16 cellular contexts compared by ENCODE assay signal in the genomic region with DNA sequence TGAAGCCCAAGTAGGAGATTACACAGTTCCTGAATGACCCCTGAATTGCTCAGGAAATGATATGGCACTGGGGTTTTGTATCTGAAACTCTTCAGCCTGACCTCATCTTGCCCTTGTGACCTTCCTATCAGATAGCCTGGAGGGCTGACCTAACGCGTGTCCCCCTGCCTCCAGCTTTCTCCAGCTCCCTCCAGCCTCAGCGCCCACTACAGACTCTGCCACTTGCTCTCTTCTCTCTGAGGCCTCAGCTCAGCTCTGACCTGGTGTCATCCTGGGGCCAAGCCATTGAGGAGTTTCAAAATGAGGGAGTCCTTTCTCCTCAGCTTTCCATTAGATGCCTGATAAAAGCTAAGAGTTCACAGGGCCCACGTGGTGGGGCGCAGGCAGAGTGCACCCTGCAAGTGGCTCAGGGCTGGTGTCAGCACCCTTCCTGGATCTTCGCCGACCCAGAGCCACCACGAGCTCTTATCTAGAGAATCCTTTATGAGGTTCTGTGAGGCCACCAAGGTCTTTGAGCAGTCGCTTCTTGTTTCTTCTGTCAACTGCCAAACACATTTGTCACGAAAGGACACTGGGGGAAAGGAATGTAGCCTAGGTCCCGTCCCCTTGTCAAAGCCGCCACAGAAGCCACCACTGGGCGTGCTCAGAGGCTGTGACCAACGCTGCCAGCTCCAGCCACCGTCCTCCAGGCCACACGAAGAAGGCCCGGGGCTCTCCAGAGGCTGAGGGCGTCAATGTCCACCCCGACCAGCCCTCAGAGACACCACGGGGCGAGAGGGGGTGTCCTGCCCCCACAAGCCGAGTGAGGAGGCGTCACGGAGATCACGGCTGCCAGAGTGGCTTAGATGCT.
DNase-seq lines count a peak whose midpoint lies in the region; ATAC-seq and TF ChIP-seq lines count a peak whose summit lies in the region.
"Had no signal": no experiment of that assay in that cellular context is flagged by ENCODE, and none has a peak within 500 bp of the region (broad histone marks: within the 10 kb centered on the region; RNA-seq: fewer than 3 reads in every experiment).

No MANE protein-coding gene starts in this region.

- no peaks in the 10 kb centered on the region for H3K9me3 Mint-ChIP-seq in chondrocyte (ENCODE audit: low read depth)
- no peaks in the 10 kb centered on the region for H3K9me3 Mint-ChIP-seq in activated T-helper 1 cell treated with anti-CD3 and anti-CD28 coated beads, Interleukin-12 subunit alpha, Interleukin-12 subunit beta, Interleukin-2, Interleukin-4 antibody, amounts not matched to agents 30 ng/mL and 10 ng/mL and 1 ng/mL, durations not matched to agents 14 hours and 24 hours and 36 hours
- H3K9me3 Mint-ChIP-seq: CD4-positive, alpha-beta memory T cell; HFFc6 had no signal

- no peaks in the 10 kb centered on the region for H3K36me3 Mint-ChIP-seq in chondrocyte (ENCODE audit: low read depth)
- no peaks in the 10 kb centered on the region for H3K36me3 Mint-ChIP-seq in activated T-helper 1 cell treated with anti-CD3 and anti-CD28 coated beads, Interleukin-12 subunit alpha, Interleukin-12 subunit beta, Interleukin-2, Interleukin-4 antibody, amounts not matched to agents 30 ng/mL and 10 ng/mL and 1 ng/mL, durations not matched to agents 14 hours and 24 hours and 36 hours (ENCODE audit: low read depth)
- H3K36me3 Mint-ChIP-seq: CD4-positive, alpha-beta memory T cell had no signal

- no peaks in the 10 kb centered on the region for H3K36me3 ChIP-seq in left ventricle myocardium inferior

- H3K4me3 Mint-ChIP-seq in chondrocyte (ENCODE audit: unreplicated experiment), result no peak overlapping the region
- no peak overlapping the region for H3K4me3 Mint-ChIP-seq in activated T-helper 1 cell treated with anti-CD3 and anti-CD28 coated beads, Interleukin-12 subunit alpha, Interleukin-12 subunit beta, Interleukin-2, Interleukin-4 antibody, amounts not matched to agents 30 ng/mL and 10 ng/mL and 1 ng/mL, durations not matched to agents 14 hours and 24 hours and 36 hours
- H3K4me3 Mint-ChIP-seq: CD4-positive, alpha-beta memory T cell; HFFc6 had no signal

- no peak overlapping the region for H3K27ac ChIP-seq in left ventricle myocardium inferior (replicated peaks)

- intact Hi-C loops in cardiac septum (cut with DNase I), result loop anchor here (5.0 kb wide), 1 partner anchor 48 kb away; no protein-coding TSS in a partner anchor
- intact Hi-C loops in left ventricle myocardium inferior (cut with micrococcal nuclease), result no loop called here
- intact Hi-C loops in activated T-helper 1 cell treated with anti-CD3 and anti-CD28 coated beads, Interleukin-12 subunit alpha, Interleukin-12 subunit beta, Interleukin-2, Interleukin-4 antibody, amounts not matched to agents 30 ng/mL and 10 ng/mL and 1 ng/mL, durations not matched to agents 14 hours and 24 hours and 36 hours (cut with micrococcal nuclease), result no loop called here

- TF ChIP-seq CTCF in left ventricle myocardium inferior (IDR thresholded peaks at IDR 0.05; ENCODE audit: borderline replicate concordance) (no peak), chondrocyte (IDR thresholded peaks at IDR 0.05) (no peak), omental fat pad (IDR thresholded peaks at IDR 0.05) (no peak)

- H3K4me1 Mint-ChIP-seq in chondrocyte (ENCODE audit: low read depth), result peaks cover 20% of the 10 kb centered on the region
- H3K4me1 Mint-ChIP-seq in activated T-helper 1 cell treated with anti-CD3 and anti-CD28 coated beads, Interleukin-12 subunit alpha, Interleukin-12 subunit beta, Interleukin-2, Interleukin-4 antibody, amounts not matched to agents 30 ng/mL and 10 ng/mL and 1 ng/mL, durations not matched to agents 14 hours and 24 hours and 36 hours (ENCODE audit: low read depth), result no peaks in the 10 kb centered on the region
- H3K4me1 Mint-ChIP-seq: CD4-positive, alpha-beta memory T cell had no signal

- H3K4me3 ChIP-seq in left ventricle myocardium inferior, result no peak overlapping the region

- no peaks in the 10 kb centered on the region for H3K9me3 ChIP-seq in left ventricle myocardium inferior (replicated peaks)

- ATAC-seq in omental fat pad (ENCODE audit: low FRiP score) (no peak), GM21515 (IDR thresholded peaks at IDR 0.05; ENCODE audit: unreplicated experiment) (no peak)
- ATAC-seq: Right ventricle myocardium inferior had no signal

- peaks cover 10% of the 10 kb centered on the region for H3K27me3 ChIP-seq in left ventricle myocardium inferior (ENCODE audit: low read depth)

- H3K4me1 ChIP-seq in left ventricle myocardium inferior, result no peaks in the 10 kb centered on the region

- no peaks in the 10 kb centered on the region for H3K27me3 Mint-ChIP-seq in chondrocyte (ENCODE audit: low read depth)
- H3K27me3 Mint-ChIP-seq in activated T-helper 1 cell treated with anti-CD3 and anti-CD28 coated beads, Interleukin-12 subunit alpha, Interleukin-12 subunit beta, Interleukin-2, Interleukin-4 antibody, amounts not matched to agents 30 ng/mL and 10 ng/mL and 1 ng/mL, durations not matched to agents 14 hours and 24 hours and 36 hours (ENCODE audit: insufficient read depth), result no peaks in the 10 kb centered on the region

- no peak overlapping the region for H3K27ac Mint-ChIP-seq in chondrocyte (ENCODE audit: unreplicated experiment)
- H3K27ac Mint-ChIP-seq in activated T-helper 1 cell treated with anti-CD3 and anti-CD28 coated beads, Interleukin-12 subunit alpha, Interleukin-12 subunit beta, Interleukin-2, Interleukin-4 antibody, amounts not matched to agents 30 ng/mL and 10 ng/mL and 1 ng/mL, durations not matched to agents 14 hours and 24 hours and 36 hours, result no peak overlapping the region
- H3K27ac Mint-ChIP-seq: CD4-positive, alpha-beta memory T cell; HFFc6 had no signal

- peak; percentile 55 for DNase-seq in cardiac septum (ENCODE audit: low spot score)
- DNase-seq in left ventricle myocardium inferior, result no peak
- DNase-seq in chondrocyte (ENCODE audit: low spot score), result peak; percentile 56
- DNase-seq in omental fat pad (ENCODE audit: low spot score), result peak; percentile 9
- no peak for DNase-seq in activated T-helper 1 cell treated with anti-CD3 and anti-CD28 coated beads, Interleukin-12 subunit alpha, Interleukin-12 subunit beta, Interleukin-2, Interleukin-4 antibody, amounts not matched to agents 30 ng/mL and 10 ng/mL and 1 ng/mL, durations not matched to agents 14 hours and 24 hours and 36 hours (ENCODE audit: low spot score)
- DNase-seq in D341Med (ENCODE audit: low spot score), result no peak
- DNase-seq: CD4-positive, alpha-beta memory T cell; GOT3; HFFc6; KG1; NCI-H1092; NCI-H1694; NCI-H2107; NCI-H446 had no signal

Comparison
In these comparisons a context has a peak if more than half of its experiments do, and no peak if none do; other contexts are left out.
1. DNase-seq: peak in cardiac septum (single experiment), chondrocyte (single experiment) and omental fat pad (single experiment); none in left ventricle myocardium inferior (single experiment), activated T-helper 1 cell treated with anti-CD3 and anti-CD28 coated beads, Interleukin-12 subunit alpha, Interleukin-12 subunit beta, Interleukin-2, Interleukin-4 antibody, amounts not matched to agents 30 ng/mL and 10 ng/mL and 1 ng/mL, durations not matched to agents 14 hours and 24 hours and 36 hours (single experiment) and D341Med (single experiment).